ENCODE assay signal across 14 cellular contexts in genomic region chr5:174572591-174572990, GRCh38.
"Had no signal": no experiment of that assay in that cellular context is flagged by ENCODE, and none has a peak within 500 bp of the region (broad histone marks: within the 10 kb centered on the region; RNA-seq: fewer than 3 reads in every experiment).

No MANE protein-coding gene starts in this region.

- H3K4me3 ChIP-seq: colonic mucosa, sigmoid colon had no signal

- FAIRE-seq: TTC549 had no signal

- H3K27me3 ChIP-seq: colonic mucosa, sigmoid colon had no signal

- H3K27ac Mint-ChIP-seq: activated CD4-positive, alpha-beta memory T cell treated with anti-CD3 and anti-CD28 coated beads, Interleukin-2, amount 10 ng/mL, durations not matched to agents 7 days and 5 days; activated naive CD4-positive, alpha-beta T cell treated with anti-CD3 and anti-CD28 coated beads, Interleukin-2, amount 50 U/mL, for 72 hours; WTC11 had no signal

- H3K9me3 ChIP-seq: colonic mucosa, sigmoid colon had no signal

- H3K27ac ChIP-seq: colonic mucosa had no signal

- H3K4me1 ChIP-seq: colonic mucosa had no signal

- H3K36me3 Mint-ChIP-seq: activated naive CD4-positive, alpha-beta T cell treated with anti-CD3 and anti-CD28 coated beads, Interleukin-2, amount 50 U/mL, for 72 hours; WTC11 had no signal

- H3K36me3 ChIP-seq: colonic mucosa, sigmoid colon had no signal

- H3K4me1 Mint-ChIP-seq: activated CD4-positive, alpha-beta memory T cell treated with anti-CD3 and anti-CD28 coated beads, Interleukin-2, amount 10 ng/mL, durations not matched to agents 7 days and 5 days had no signal

- H3K4me3 Mint-ChIP-seq: activated CD4-positive, alpha-beta memory T cell treated with anti-CD3 and anti-CD28 coated beads, Interleukin-2, amount 10 ng/mL, durations not matched to agents 7 days and 5 days; activated T-cell treated with anti-CD3 and anti-CD28 coated beads, Interleukin-2, amount 50 U/mL, for 4 hours; neural crest cell; WTC11 had no signal

- DNase-seq: activated CD4-positive, alpha-beta memory T cell treated with anti-CD3 and anti-CD28 coated beads, Interleukin-2, amount 10 ng/mL, durations not matched to agents 7 days and 5 days; activated CD4-positive, alpha-beta T cell treated with anti-CD3 and anti-CD28 coated beads for 4 hours; activated effector memory CD4-positive, alpha-beta T cell treated with Interleukin-2 at 50 U/mL for 16 hours; activated T-cell treated with anti-CD3 and anti-CD28 coated beads, Interleukin-2, amount 50 U/mL, for 4 hours; central memory CD4-positive, alpha-beta T cell; colonic mucosa; sigmoid colon; stimulated activated CD4-positive, alpha-beta T cell treated with anti-CD3 and anti-CD28 coated beads, Interleukin-12 subunit alpha, Interleukin-12 subunit beta, amount 100 ng/mL, for 4 hours; stimulated activated CD4-positive, alpha-beta T cell treated with anti-CD3 and anti-CD28 coated beads, Interleukin-2, amount 100 ng/mL, for 24 hours; T-helper 2 cell had no signal

- H3K9me3 Mint-ChIP-seq: activated CD4-positive, alpha-beta memory T cell treated with anti-CD3 and anti-CD28 coated beads, Interleukin-2, amount 10 ng/mL, durations not matched to agents 7 days and 5 days; activated T-cell treated with anti-CD3 and anti-CD28 coated beads, Interleukin-2, amount 50 U/mL, for 4 hours; neural crest cell; WTC11 had no signal

- ATAC-seq: activated naive CD4-positive, alpha-beta T cell treated with anti-CD3 and anti-CD28 coated beads, Interleukin-2, amount 50 U/mL, for 72 hours; activated T-cell treated with anti-CD3 and anti-CD28 coated beads, Interleukin-2, amount 50 U/mL, for 4 hours; WTC11 had no signal
